ENCODE assay signal across 21 cellular contexts in the genomic region with DNA sequence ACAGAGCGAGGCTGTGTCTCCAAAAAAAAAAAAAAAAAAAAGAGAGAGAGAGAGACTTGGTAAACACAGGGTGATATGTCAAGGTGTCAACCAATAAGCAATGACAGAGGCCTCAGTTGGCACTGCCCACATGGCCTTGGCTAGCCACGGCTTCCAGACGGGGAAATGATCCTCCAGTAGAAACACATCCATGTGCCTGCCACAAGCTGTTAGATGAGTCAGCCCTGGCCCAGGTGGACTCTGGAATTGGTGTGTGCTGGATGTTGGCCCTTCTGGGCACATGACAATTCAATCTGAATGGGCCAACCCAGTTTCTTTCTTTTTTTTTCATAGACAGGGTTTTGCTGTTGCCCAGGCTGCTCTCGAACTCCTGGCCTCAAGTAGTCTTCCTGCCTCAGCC. TPM values are rescaled to one million over a fixed set of nuclear protein-coding genes. Genes with fewer than 3 reads are reported as not detected.
DNase-seq lines count a peak whose midpoint lies in the region; ATAC-seq, FAIRE-seq and TF ChIP-seq lines count a peak whose summit lies in the region.
"Had no signal": no experiment of that assay in that cellular context is flagged by ENCODE, and none has a peak within 500 bp of the region (broad histone marks: within the 10 kb centered on the region; RNA-seq: fewer than 3 reads in every experiment).

No MANE protein-coding gene starts in this region.

- intact Hi-C loops in HepG2 (cut with micrococcal nuclease; ENCODE audit: unreplicated experiment) (no loop called here), pancreas (cut with DNase I) (no loop called here)

- ATAC-seq in HepG2, result peak; percentile 75
- ATAC-seq in pancreas, result peak; percentile 45 to 67 (median 58)
- no peak for ATAC-seq in GM19324 (IDR thresholded peaks at IDR 0.05; ENCODE audit: low FRiP score, unreplicated experiment)
- no peak for ATAC-seq in HG03095 (IDR thresholded peaks at IDR 0.05; ENCODE audit: unreplicated experiment)
- ATAC-seq: GM12878 had no signal

- H3K27me3 ChIP-seq in BLaER1 (no peaks in the 10 kb centered on the region), HepG2 (ENCODE audit: control insufficient read depth in 1 of 2, insufficient read depth in 2 of 2, low read length in 2 of 2) (no peaks in the 10 kb centered on the region), pancreas (no peaks in the 10 kb centered on the region)

- H4K20me1 ChIP-seq in BLaER1, result 0 out of 2 replicates have a peak, but pooled peaks cover 6% of the 10 kb centered on the region
- H4K20me1 ChIP-seq in HepG2 (ENCODE audit: insufficient read depth, low read length), result no peaks in the 10 kb centered on the region

- no peak for TF ChIP-seq POLR2A in HepG2 (IDR thresholded peaks at IDR 0.05; ENCODE audit: insufficient read depth in 1 of 2, low read depth in 2 of 2, low read length in 2 of 2)

- no peaks in the 10 kb centered on the region for H3K79me2 ChIP-seq in HepG2 (ENCODE audit: insufficient read depth, low read length)

- H2AFZ ChIP-seq in HepG2 (ENCODE audit: low read length), result no peak overlapping the region

- CTCF ChIA-PET in RWPE1 (lab: Yijun Ruan, JAX), result no interaction called here
- CTCF ChIA-PET in HepG2 (lab: Yijun Ruan, JAX; ENCODE audit: low intra/inter-chr PET ratio, low total read pairs), result no interaction called here

- POLR2A ChIA-PET in RWPE1 (lab: Yijun Ruan, JAX; ENCODE audit: low non-redundant PET), result no interaction called here
- POLR2A ChIA-PET in HepG2 (lab: Yijun Ruan, JAX), result no interaction called here

- no peak overlapping the region for H3K4me3 ChIP-seq in BLaER1
- H3K4me3 ChIP-seq in HepG2 (replicated peaks in 1 of 3; ENCODE audit: insufficient read depth in 1 of 3, low read depth in 2 of 3, low read length in 3 of 3), result no peak overlapping the region
- H3K4me3 ChIP-seq in pancreas, result no peak overlapping the region
- H3K4me3 ChIP-seq: GM12878 had no signal

- 84% methylated on average over 4 of the region's 4 CpGs for WGBS in HepG2 (ENCODE audit: low lambda C conversion rate)
- WGBS in pancreas, 2 donors, result 65 to 75% methylated on average over 4 of the region's 4 CpGs

- H3K4me1 ChIP-seq in BLaER1 (peaks cover 94% of the 10 kb centered on the region), HepG2 (ENCODE audit: insufficient read depth, low read length) (peaks cover 9% of the 10 kb centered on the region), pancreas (no peaks in the 10 kb centered on the region)

- peaks cover 93% of the 10 kb centered on the region for H3K36me3 ChIP-seq in BLaER1
- peaks cover 23 to 72% of the 10 kb centered on the region in 2 experiments; a peak in 4 of 5 replicates for H3K36me3 ChIP-seq in HepG2 (replicated peaks in 1 of 2; ENCODE audit: control insufficient read depth in 1 of 2, insufficient read depth in 2 of 2, low read length in 2 of 2)
- peaks cover 0 to 32% (median 3%) of the 10 kb centered on the region in 3 donors for H3K36me3 ChIP-seq in pancreas

- TF ChIP-seq EP300 in HepG2 (IDR thresholded peaks at IDR 0.05; ENCODE audit: low read depth in 2 of 2, low read length in 2 of 2) (no peak), HepG2 (CRISPR knock-in tag; IDR thresholded peaks at IDR 0.05; ENCODE audit: borderline replicate concordance) (no peak)

- no peak for TF ChIP-seq RAD21 in HepG2 (CRISPR knock-in tag; IDR thresholded peaks at IDR 0.05)

- no TSS peak for BruUV-seq in HepG2 (replicated peaks; lab: Mats Ljungman, UMichigan)

- H3K9me3 ChIP-seq in BLaER1 (no peaks in the 10 kb centered on the region), HepG2 (ENCODE audit: low read length) (no peaks in the 10 kb centered on the region), pancreas (no peaks in the 10 kb centered on the region)

- H3K9ac ChIP-seq in BLaER1 (no peak overlapping the region), HepG2 (ENCODE audit: insufficient read depth, low read depth, low read length) (no peak overlapping the region)

- H3K4me2 ChIP-seq in BLaER1 (peak overlapping the region; percentile 89), HepG2 (ENCODE audit: low read depth, low read length) (no peak overlapping the region)

- DNase-seq in RWPE1 (ENCODE audit: low spot score), result no peak
- no peak for DNase-seq in HepG2 (ENCODE audit: low spot score)
- peak in 2 of 6 donors; percentile 38 to 48 for DNase-seq in pancreas
- DNase-seq in effector CD4-positive, alpha-beta T cell, result no peak
- DNase-seq in NCI-H1092 (lab: John Stamatoyannopoulos, UW), result no peak
- DNase-seq: CD4-positive, CD25-positive, alpha-beta regulatory T cell; COR-L47; DMS79; MV-4-11; NCI-H1417; NCI-H187; NCI-H446 treated with DMSO at 0.1 percent for 48 hours; NCI-H526 treated with DMSO at 0.1 percent for 48 hours; OCI-M1; SHP77 had no signal

- in situ Hi-C loops in HepG2 (cut with HindIII; ENCODE audit: extremely low pct_ligation_motif_present, low pct_unique_long_range_greater_than_20kb), result no loop called here

- TF ChIP-seq CTCF in RWPE1 (conservative IDR thresholded peaks at IDR 0.05; ENCODE audit: low read depth) (no peak), HepG2 (CRISPR knock-in tag; IDR thresholded peaks at IDR 0.05) (no peak), pancreas (IDR thresholded peaks at IDR 0.05) (no peak)

- no peak for FAIRE-seq in HepG2 (lab: Jason Lieb, UNC)
- FAIRE-seq in pancreas (lab: Jason Lieb, UNC), result no peak
- FAIRE-seq: A204.1, GM12878, H54 had no signal

- H3K27ac ChIP-seq in BLaER1 (peak overlapping the region; percentile 72), RWPE1 (peak overlapping the region; percentile 35), HepG2 (ENCODE audit: extremely low read length, insufficient read depth, low read length) (no peak overlapping the region), pancreas (no peak overlapping the region)

RNA-seq across cellular contexts. Expression of gene RFC2, which starts 13.7 kb away (rescaled TPM):
- total RNA-seq in HepG2 (2016; rRNA removed; fragmentation: Illumina TruSeq; extraction: Trizol) (43.5 and 51.2 TPM in 2 replicates), pancreas (10 to 100 TPM in 1 of 6 donors, 1 to 10 TPM in 5; 8.8 to 10.4 (median 9.3) TPM)
- total RNA-seq in HepG2 (2016; cell fraction: cytosol; rRNA removed; fragmentation: Illumina TruSeq; extraction: Trizol; ENCODE audit: low read depth), result 22.7 TPM in 2 replicates
- 44.7 and 55.0 TPM in 2 replicates for total RNA-seq in HepG2 (2016; cell fraction: insoluble cytoplasmic fraction; rRNA removed; fragmentation: Illumina TruSeq; extraction: Trizol)
- 29.4 and 29.5 TPM in 2 replicates for total RNA-seq in HepG2 (2016; cell fraction: membrane; rRNA removed; fragmentation: Illumina TruSeq; extraction: Trizol)
- total RNA-seq in HepG2 (2016; cell fraction: nucleus; rRNA removed; fragmentation: Illumina TruSeq; extraction: Trizol), result 16.1 and 16.4 TPM in 2 replicates
- polyA plus RNA-seq in HepG2 (2011; rRNA removed) (14.2 and 14.6 TPM in 2 replicates), pancreas (10 to 100 TPM in 1 of 2 donors, 1 to 10 TPM in 1; 8.1 to 11.4 TPM)
- polyA plus RNA-seq in HepG2 (2011; cell fraction: cytosol; rRNA removed), result 12.7 and 17.2 TPM in 2 replicates
- 4.5 TPM in 2 replicates for polyA plus RNA-seq in HepG2 (2011; cell fraction: nucleus; rRNA removed)
- 8.2 and 15.6 TPM in 2 replicates for polyA plus RNA-seq in HepG2 (2012)
- polyA plus RNA-seq in HepG2 (2016; cell fraction: cytosol; fragmentation: Illumina TruSeq; extraction: Trizol; ENCODE audit: low read depth), result 20.5 and 22.0 TPM in 2 replicates
- 64.2 and 73.3 TPM in 2 replicates for polyA plus RNA-seq in HepG2 (2016; cell fraction: insoluble cytoplasmic fraction; fragmentation: Illumina TruSeq; extraction: Trizol; ENCODE audit: low read depth)
- polyA plus RNA-seq in HepG2 (2016; cell fraction: membrane; fragmentation: Illumina TruSeq; extraction: Trizol; ENCODE audit: low read depth), result 28.2 TPM in 2 replicates
- 27.9 and 32.8 TPM in 2 replicates for polyA plus RNA-seq in HepG2 (2016; cell fraction: nucleus; fragmentation: Illumina TruSeq; extraction: Trizol; ENCODE audit: insufficient read depth, low read depth)
- 19.7 and 106 TPM in 2 replicates for polyA minus RNA-seq in HepG2 (2011; rRNA and poly(A)+ RNA removed; ENCODE audit: low replicate concordance)
- 11.3 and 12.6 TPM in 2 replicates for polyA minus RNA-seq in HepG2 (2011; cell fraction: cytosol; rRNA and poly(A)+ RNA removed)
- polyA minus RNA-seq in HepG2 (2011; cell fraction: nucleus; rRNA and poly(A)+ RNA removed), result 9.6 and 11.5 TPM in 2 replicates

RNA-seq across cellular contexts. Expression of gene LAT2, which starts 30.7 kb away (rescaled TPM):
- total RNA-seq in HepG2 (2016; rRNA removed; fragmentation: Illumina TruSeq; extraction: Trizol) (0.83 and 1.00 TPM in 2 replicates), pancreas (10 to 100 TPM in 1 of 6 donors, 1 to 10 TPM in 4, under 1 TPM in 1; 0.65 to 14.3 (median 2.7) TPM)
- total RNA-seq in HepG2 (2016; cell fraction: cytosol; rRNA removed; fragmentation: Illumina TruSeq; extraction: Trizol; ENCODE audit: low read depth), result 0.18 and 0.20 TPM in 2 replicates
- 0.93 and 0.97 TPM in 2 replicates for total RNA-seq in HepG2 (2016; cell fraction: insoluble cytoplasmic fraction; rRNA removed; fragmentation: Illumina TruSeq; extraction: Trizol)
- total RNA-seq in HepG2 (2016; cell fraction: membrane; rRNA removed; fragmentation: Illumina TruSeq; extraction: Trizol), result 0.31 and 0.43 TPM in 2 replicates
- 0.44 and 0.78 TPM in 2 replicates for total RNA-seq in HepG2 (2016; cell fraction: nucleus; rRNA removed; fragmentation: Illumina TruSeq; extraction: Trizol)
- polyA plus RNA-seq in HepG2 (2011; rRNA removed) (0.75 and 0.95 TPM in 2 replicates), pancreas (10 to 100 TPM in 1 of 2 donors, 1 to 10 TPM in 1; 4.6 to 17.5 TPM)
- 0.67 and 0.77 TPM in 2 replicates for polyA plus RNA-seq in HepG2 (2011; cell fraction: cytosol; rRNA removed)
- polyA plus RNA-seq in HepG2 (2011; cell fraction: nucleus; rRNA removed), result 0.90 and 1.1 TPM in 2 replicates
- polyA plus RNA-seq in HepG2 (2012), result 0.32 and 0.43 TPM in 2 replicates
- polyA plus RNA-seq in HepG2 (2016; cell fraction: cytosol; fragmentation: Illumina TruSeq; extraction: Trizol; ENCODE audit: low read depth), result 0.17 and 0.32 TPM in 2 replicates
- polyA plus RNA-seq in HepG2 (2016; cell fraction: insoluble cytoplasmic fraction; fragmentation: Illumina TruSeq; extraction: Trizol; ENCODE audit: low read depth), result 0.59 and 1.4 TPM in 2 replicates
- 0.66 and 0.90 TPM in 2 replicates for polyA plus RNA-seq in HepG2 (2016; cell fraction: membrane; fragmentation: Illumina TruSeq; extraction: Trizol; ENCODE audit: low read depth)
- 0.67 and 2.3 TPM in 2 replicates for polyA plus RNA-seq in HepG2 (2016; cell fraction: nucleus; fragmentation: Illumina TruSeq; extraction: Trizol; ENCODE audit: insufficient read depth, low read depth)
- polyA minus RNA-seq in HepG2 (2011; rRNA and poly(A)+ RNA removed; ENCODE audit: low replicate concordance), result 0.62 and 1.2 TPM in 2 replicates
- polyA minus RNA-seq in HepG2 (2011; cell fraction: cytosol; rRNA and poly(A)+ RNA removed), result not detected in 2 replicates
- polyA minus RNA-seq in HepG2 (2011; cell fraction: nucleus; rRNA and poly(A)+ RNA removed), result 0.25 TPM in 1 of 2 replicates, not detected in the other

RNA-seq across cellular contexts. Expression of gene CLIP2, which starts 48.7 kb away (rescaled TPM):
- 13.6 and 17.4 TPM in 2 replicates for total RNA-seq in HepG2 (2016; rRNA removed; fragmentation: Illumina TruSeq; extraction: Trizol)
- 7.5 and 7.6 TPM in 2 replicates for total RNA-seq in HepG2 (2016; cell fraction: cytosol; rRNA removed; fragmentation: Illumina TruSeq; extraction: Trizol; ENCODE audit: low read depth)
- total RNA-seq in HepG2 (2016; cell fraction: insoluble cytoplasmic fraction; rRNA removed; fragmentation: Illumina TruSeq; extraction: Trizol), result 10.6 and 19.9 TPM in 2 replicates
- total RNA-seq in HepG2 (2016; cell fraction: membrane; rRNA removed; fragmentation: Illumina TruSeq; extraction: Trizol), result 9.6 and 10.3 TPM in 2 replicates
- total RNA-seq in HepG2 (2016; cell fraction: nucleus; rRNA removed; fragmentation: Illumina TruSeq; extraction: Trizol), result 15.2 and 16.4 TPM in 2 replicates
- polyA plus RNA-seq in HepG2 (2011; rRNA removed), result 6.5 and 9.2 TPM in 2 replicates
- 6.5 and 7.4 TPM in 2 replicates for polyA plus RNA-seq in HepG2 (2011; cell fraction: cytosol; rRNA removed)
- 19.0 and 19.1 TPM in 2 replicates for polyA plus RNA-seq in HepG2 (2011; cell fraction: nucleus; rRNA removed)
- 14.2 and 32.5 TPM in 2 replicates for polyA plus RNA-seq in HepG2 (2012)
- polyA plus RNA-seq in HepG2 (2016; cell fraction: cytosol; fragmentation: Illumina TruSeq; extraction: Trizol; ENCODE audit: low read depth), result 1.6 and 1.8 TPM in 2 replicates
- 10.0 and 13.1 TPM in 2 replicates for polyA plus RNA-seq in HepG2 (2016; cell fraction: insoluble cytoplasmic fraction; fragmentation: Illumina TruSeq; extraction: Trizol; ENCODE audit: low read depth)
- polyA plus RNA-seq in HepG2 (2016; cell fraction: membrane; fragmentation: Illumina TruSeq; extraction: Trizol; ENCODE audit: low read depth), result 4.5 and 5.2 TPM in 2 replicates
- 22.6 and 24.8 TPM in 2 replicates for polyA plus RNA-seq in HepG2 (2016; cell fraction: nucleus; fragmentation: Illumina TruSeq; extraction: Trizol; ENCODE audit: insufficient read depth, low read depth)
- 2.9 and 19.1 TPM in 2 replicates for polyA minus RNA-seq in HepG2 (2011; rRNA and poly(A)+ RNA removed; ENCODE audit: low replicate concordance)
- 9.1 and 11.1 TPM in 2 replicates for polyA minus RNA-seq in HepG2 (2011; cell fraction: cytosol; rRNA and poly(A)+ RNA removed)
- 14.3 and 17.3 TPM in 2 replicates for polyA minus RNA-seq in HepG2 (2011; cell fraction: nucleus; rRNA and poly(A)+ RNA removed)
- total RNA-seq in pancreas, result 10 to 100 TPM; 14.7 to 29.8 (median 20.8) TPM
- polyA plus RNA-seq in pancreas, result 10 to 100 TPM in 1 of 2 donors, 1 to 10 TPM in 1; 8.5 to 30.6 TPM

Comparison
In these comparisons a context has a peak if more than half of its experiments do, and no peak if none do; other contexts are left out.
1. H3K27ac ChIP-seq: peak in BLaER1 (single experiment) and RWPE1 (single experiment); none in HepG2 (single experiment) and pancreas (0 of 4).
2. ATAC-seq: peak in HepG2 (single experiment) and pancreas (4 of 4); none in GM19324 (single experiment) and HG03095 (single experiment).